In genomic region chr14:77498120-77498979, GRCh38 we compare ENCODE assay signal across 1 cellular context.
TF ChIP-seq lines count a peak whose summit lies in the region.

ISM2 (minus strand) TSS chr14:77498816; CDS start chr14:77498793, 23 bp downstream.

TF ChIP-seq in HepG2, 621 proteins besides CTCF, POLR2A, EP300 and RAD21 (continued from another document and continues in another):
- TF ChIP-seq ZNF644 (CRISPR knock-in tag; IDR thresholded peaks at IDR 0.05; ENCODE audit: low read depth) (no peak), ZNF660 (CRISPR knock-in tag; IDR thresholded peaks at IDR 0.05; ENCODE audit: borderline replicate concordance, low read depth) (no peak), ZMYM4 (CRISPR knock-in tag; IDR thresholded peaks at IDR 0.05) (no peak), NCOA5 (CRISPR knock-in tag; IDR thresholded peaks at IDR 0.05) (no peak), MAFG (CRISPR knock-in tag; IDR thresholded peaks at IDR 0.05) (no peak), ZNF790 (CRISPR knock-in tag; IDR thresholded peaks at IDR 0.05; ENCODE audit: borderline replicate concordance) (peak; percentile 58; the same call in 1 of the 2 replicates), YY1 (IDR thresholded peaks at IDR 0.05; ENCODE audit: insufficient read depth, insufficient replicate concordance, low read depth, low read length) (no peak), ARID2 (CRISPR knock-in tag; IDR thresholded peaks at IDR 0.05; ENCODE audit: borderline replicate concordance) (peak; percentile 67; the same call in 1 of the 2 replicates), ZNF7 (CRISPR knock-in tag; IDR thresholded peaks at IDR 0.05) (no peak), ZNF367 (CRISPR knock-in tag; IDR thresholded peaks at IDR 0.05; ENCODE audit: borderline replicate concordance) (no peak; the same call in 1 of the 2 replicates), ZNF576 (CRISPR knock-in tag; IDR thresholded peaks at IDR 0.05) (0 out of 2 replicates have a peak, but pooled peaks have one; percentile 73), ZC3H13 (CRISPR knock-in tag; IDR thresholded peaks at IDR 0.05) (no peak; the same call in 1 of the 2 replicates), BHLHE40 (IDR thresholded peaks at IDR 0.05; ENCODE audit: low read length) (no peak), NR1H2 (CRISPR knock-in tag; IDR thresholded peaks at IDR 0.05; ENCODE audit: borderline replicate concordance, low read depth) (no peak), ZBTB46 (CRISPR knock-in tag; IDR thresholded peaks at IDR 0.05; ENCODE audit: borderline replicate concordance) (no peak), ZNF530 (CRISPR knock-in tag; IDR thresholded peaks at IDR 0.05; ENCODE audit: low read depth) (0 out of 2 replicates have a peak, but pooled peaks have one; percentile 17), BCL3 (CRISPR knock-in tag; IDR thresholded peaks at IDR 0.05) (peak; percentile 98), ZNF800 (CRISPR knock-in tag; IDR thresholded peaks at IDR 0.05) (peak; percentile 71; the same call in 1 of the 2 replicates), HNRNPL (IDR thresholded peaks at IDR 0.05; ENCODE audit: low read depth, low read length) (no peak), SMARCE1 (IDR thresholded peaks at IDR 0.05; ENCODE audit: borderline replicate concordance) (no peak), ZNF850 (CRISPR knock-in tag; conservative IDR thresholded peaks at IDR 0.05) (no peak), GABPB1 (CRISPR knock-in tag; IDR thresholded peaks at IDR 0.05) (peak; percentile 64; the same call in 1 of the 2 replicates), E2F1 (CRISPR knock-in tag; IDR thresholded peaks at IDR 0.05) (peak; percentile 39; the same call in 1 of the 2 replicates), GABPA (IDR thresholded peaks at IDR 0.05; ENCODE audit: low read depth, low read length) (no peak), GABPA (CRISPR knock-in tag; IDR thresholded peaks at IDR 0.05; ENCODE audit: low read depth) (no peak), MBD4 (IDR thresholded peaks at IDR 0.05; ENCODE audit: borderline replicate concordance, low read length) (no peak), NFKBIZ (CRISPR knock-in tag; IDR thresholded peaks at IDR 0.05) (no peak), SCMH1 (CRISPR knock-in tag; IDR thresholded peaks at IDR 0.05; ENCODE audit: borderline replicate concordance) (no peak), PREB (CRISPR knock-in tag; IDR thresholded peaks at IDR 0.05) (no peak), ZNF3 (CRISPR knock-in tag; IDR thresholded peaks at IDR 0.05) (no peak), PTBP1 (IDR thresholded peaks at IDR 0.05; ENCODE audit: low read depth, low read length, poor library complexity, severe bottlenecking) (no peak), TCF7L2 (IDR thresholded peaks at IDR 0.05; ENCODE audit: low read depth, low read length) (no peak), ZNF619 (CRISPR knock-in tag; IDR thresholded peaks at IDR 0.05) (no peak), REXO4 (CRISPR knock-in tag; IDR thresholded peaks at IDR 0.05; ENCODE audit: borderline replicate concordance) (0 out of 2 replicates have a peak, but pooled peaks have one; percentile 8), ZFP36 (IDR thresholded peaks at IDR 0.05; ENCODE audit: borderline replicate concordance, low read depth, low read length, partially characterized antibody) (no peak), REL (CRISPR knock-in tag; conservative IDR thresholded peaks at IDR 0.05) (peak; percentile 67; the same call in 1 of the 2 replicates), BCL6 (CRISPR knock-in tag; IDR thresholded peaks at IDR 0.05) (peak; percentile 31; the same call in 1 of the 2 replicates), MLX (CRISPR knock-in tag; IDR thresholded peaks at IDR 0.05) (no peak), ZNF563 (CRISPR knock-in tag; IDR thresholded peaks at IDR 0.05) (peak; percentile 65), ZNF281 (CRISPR knock-in tag; IDR thresholded peaks at IDR 0.05; ENCODE audit: borderline replicate concordance) (0 out of 2 replicates have a peak, but pooled peaks have one; percentile 13), RFX1 (IDR thresholded peaks at IDR 0.05) (no peak), ZNF546 (CRISPR knock-in tag; conservative IDR thresholded peaks at IDR 0.05) (no peak), DMTF1 (CRISPR knock-in tag; IDR thresholded peaks at IDR 0.05) (no peak), ZC3H4 (CRISPR knock-in tag; IDR thresholded peaks at IDR 0.05; ENCODE audit: borderline replicate concordance) (no peak), BATF2 (CRISPR knock-in tag; IDR thresholded peaks at IDR 0.05) (peak; percentile 84; the same call in 1 of the 2 replicates), ZNF710 (CRISPR knock-in tag; IDR thresholded peaks at IDR 0.05; ENCODE audit: borderline replicate concordance) (no peak; the same call in 1 of the 2 replicates), THAP8 (CRISPR knock-in tag; IDR thresholded peaks at IDR 0.05; ENCODE audit: borderline replicate concordance) (peak; percentile 86; the same call in 1 of the 2 replicates), HMGA1 (CRISPR knock-in tag; conservative IDR thresholded peaks at IDR 0.05) (no peak), JARID2 (CRISPR knock-in tag; IDR thresholded peaks at IDR 0.05; ENCODE audit: insufficient replicate concordance) (no peak)
